ENCODE assay signal across 26 cellular contexts in genomic region chr5:3139596-3139995, GRCh38.
DNase-seq lines count a peak whose midpoint lies in the region; ATAC-seq and TF ChIP-seq lines count a peak whose summit lies in the region.
"Had no signal": no experiment of that assay in that cellular context is flagged by ENCODE, and none has a peak within 500 bp of the region (broad histone marks: within the 10 kb centered on the region; RNA-seq: fewer than 3 reads in every experiment).

No MANE protein-coding gene starts in this region.

- no peak overlapping the region for H3K4me3 ChIP-seq in epithelial cell of esophagus (ENCODE audit: low read length)
- no peak overlapping the region for H3K4me3 ChIP-seq in lower leg skin (ENCODE audit: low read depth, poor library complexity, severe bottlenecking)
- no peak overlapping the region for H3K4me3 ChIP-seq in PC-9
- H3K4me3 ChIP-seq: hepatocyte, mucosa of descending colon, pancreas, right lobe of liver, thyroid gland had no signal

- no peaks in the 10 kb centered on the region; the same call in 1 of the 2 replicates for H4K20me1 ChIP-seq in PC-9 (ENCODE audit: insufficient read depth)

- H3K9me2 ChIP-seq in PC-9 (ENCODE audit: insufficient read depth), result no peaks in the 10 kb centered on the region

- intact Hi-C loops in lower leg skin (cut with DNase I; ENCODE audit: low total_unique reads), result no loop called here
- intact Hi-C loops in PC-9 (cut with micrococcal nuclease; ENCODE audit: unreplicated experiment), result no loop called here

- H2AFZ ChIP-seq in PC-9, result no peak overlapping the region
- H2AFZ ChIP-seq: hepatocyte had no signal

- no peaks in the 10 kb centered on the region for H3K79me2 ChIP-seq in PC-9 (ENCODE audit: low read depth)
- H3K79me2 ChIP-seq: hepatocyte had no signal

- CTCF ChIA-PET in PC-9 (lab: Charles Lee), result no interaction called here

- no peak for TF ChIP-seq CTCF in epithelial cell of esophagus (IDR thresholded peaks at IDR 0.05; ENCODE audit: insufficient read depth, low read depth, low read length, missing control alignments)
- TF ChIP-seq CTCF in lower leg skin (IDR thresholded peaks at IDR 0.05), result no peak
- no peak for TF ChIP-seq CTCF in PC-9 (conservative IDR thresholded peaks at IDR 0.05)

- no peaks in the 10 kb centered on the region for H3K36me3 ChIP-seq in PC-9 (ENCODE audit: low read depth)
- H3K36me3 ChIP-seq: pancreas, right lobe of liver, thyroid gland had no signal

- H3K9me3 ChIP-seq in PC-9 (ENCODE audit: insufficient read depth, low read depth), result no peaks in the 10 kb centered on the region
- H3K9me3 ChIP-seq: mucosa of descending colon, pancreas, right lobe of liver, thyroid gland had no signal

- H3K27me3 ChIP-seq in PC-9 (ENCODE audit: insufficient read depth, low read depth), result peaks cover 64% of the 10 kb centered on the region
- H3K27me3 ChIP-seq: hepatocyte, pancreas, right lobe of liver, thyroid gland had no signal

- no peaks in the 10 kb centered on the region for H3F3A ChIP-seq in PC-9 (ENCODE audit: insufficient read depth, low read depth)

- ATAC-seq in GM18511 (IDR thresholded peaks at IDR 0.05; ENCODE audit: unreplicated experiment), result no peak
- no peak for ATAC-seq in left lobe of liver
- ATAC-seq: mucosa of descending colon; pancreas; right lobe of liver; stimulated activated naive CD8-positive, alpha-beta T cell treated with anti-CD3 and anti-CD28 coated beads, Interleukin-15, Interleukin-2, amounts not matched to agents 100 U/mL and 50 U/mL, for 24 hours had no signal

- TF ChIP-seq POLR2A in lower leg skin (IDR thresholded peaks at IDR 0.05), result no peak

- no peaks in the 10 kb centered on the region for H3K4me1 ChIP-seq in PC-9 (replicated peaks; ENCODE audit: insufficient read depth)
- H3K4me1 ChIP-seq: pancreas, right lobe of liver, thyroid gland had no signal

- POLR2A ChIA-PET in PC-9 (lab: Charles Lee; ENCODE audit: unreplicated experiment), result no interaction called here

- H3K27ac ChIP-seq in PC-9, result no peak overlapping the region
- H3K27ac ChIP-seq: hepatocyte, KMS-11, pancreas, right lobe of liver, thyroid gland had no signal

- 54 to 58% methylated on average over 3 to 4 of the region's 4 CpGs for WGBS in lower leg skin, 2 donors

- DNase-seq in HT1080 (ENCODE audit: low read depth) (peak; percentile 72), SW480 (ENCODE audit: low spot score) (peak; percentile 73), epithelial cell of esophagus (ENCODE audit: low read depth) (peak; percentile 43), putamen (ENCODE audit: low spot score) (peak; percentile 51), lower leg skin (ENCODE audit: low spot score in 2 of 2) (no peak), left lobe of liver (ENCODE audit: low spot score) (no peak), PC-9 (no peak)
- DNase-seq: activated CD4-positive, alpha-beta memory T cell treated with anti-CD3 and anti-CD28 coated beads for 36 hours; activated naive CD8-positive, alpha-beta T cell treated with anti-CD3 and anti-CD28 coated beads, Interleukin-2, amount 10 ng/mL, durations not matched to agents 7 days and 5 days; effector CD4-positive, alpha-beta T cell; erythroblast; foreskin melanocyte; mucosa of descending colon; NCI-H1092; NCI-H187; NCI-H2227 treated with DMSO at 0.1 percent for 48 hours; NCI-H774; pancreas; right lobe of liver; SHP77 treated with DMSO at 0.1 percent for 48 hours; stimulated activated naive CD8-positive, alpha-beta T cell treated with anti-CD3 and anti-CD28 coated beads, Interleukin-15, Interleukin-2, amounts not matched to agents 100 U/mL and 50 U/mL, for 24 hours; SW 1271; thyroid gland had no signal

- H3K4me2 ChIP-seq in PC-9, result no peak overlapping the region
- H3K4me2 ChIP-seq: hepatocyte, KMS-11 had no signal

- BruUV-seq in PC-9 (replicated peaks; lab: Mats Ljungman, UMichigan), result no TSS peak

Comparison
In these comparisons a context has a peak if more than half of its experiments do, and no peak if none do; other contexts are left out.
1. DNase-seq: peak in HT1080 (single experiment), SW480 (single experiment), epithelial cell of esophagus (single experiment) and putamen (single experiment); none in lower leg skin (0 of 2), left lobe of liver (single experiment) and PC-9 (0 of 2).